ENCODE assay signal across 9 cellular contexts in genomic region chr4:14916554-14917304, GRCh38.
DNase-seq lines count a peak whose midpoint lies in the region; ATAC-seq and TF ChIP-seq lines count a peak whose summit lies in the region.
"Had no signal": no experiment of that assay in that cellular context is flagged by ENCODE, and none has a peak within 500 bp of the region (broad histone marks: within the 10 kb centered on the region; RNA-seq: fewer than 3 reads in every experiment).

No MANE protein-coding gene starts in this region.

- 50 to 59% (median 51%) methylated on average over 7 of the region's 7 CpGs for WGBS in ovary, 3 donors

- H3K4me1 ChIP-seq in ovary (ENCODE audit: insufficient read depth): no peaks in the 10 kb centered on the region
- no peaks in the 10 kb centered on the region for H3K4me1 ChIP-seq in colonic mucosa

- H3K27me3 ChIP-seq in ovary (no peaks in the 10 kb centered on the region), colonic mucosa (no peaks in the 10 kb centered on the region)

- H3K36me3 ChIP-seq in ovary (no peaks in the 10 kb centered on the region), colonic mucosa (no peaks in the 10 kb centered on the region)

- TF ChIP-seq CTCF in astrocyte of the cerebellum (IDR thresholded peaks at IDR 0.05; ENCODE audit: low read depth, low read length, missing control alignments) (no peak), ovary (IDR thresholded peaks at IDR 0.05) (no peak), colonic mucosa (IDR thresholded peaks at IDR 0.05) (no peak)

- TF ChIP-seq POLR2A in ovary (IDR thresholded peaks at IDR 0.05): no peak

- no peak for TF ChIP-seq EP300 in ovary (IDR thresholded peaks at IDR 0.05)

- peak; percentile 88 for DNase-seq in A172 (ENCODE audit: low spot score)
- DNase-seq in astrocyte of the cerebellum (ENCODE audit: low read depth): peak; percentile 26
- peak; percentile 23 for DNase-seq in iPS-NIHi7 (ENCODE audit: extremely low spot score)
- no peak for DNase-seq in ovary
- DNase-seq in effector CD8-positive, alpha-beta T cell (lab: John Stamatoyannopoulos, UW): no peak
- DNase-seq in colonic mucosa: no peak
- DNase-seq: NCI-H2029 had no signal

- no peak overlapping the region for H3K9ac ChIP-seq in colonic mucosa (ENCODE audit: low read depth in 2 of 2, low read length in 2 of 2)

- ATAC-seq in HG02642 (IDR thresholded peaks at IDR 0.05; ENCODE audit: poor library complexity, unreplicated experiment): peak; percentile 42
- ATAC-seq in GM21515 (IDR thresholded peaks at IDR 0.05; ENCODE audit: unreplicated experiment): no peak

- H3K4me3 ChIP-seq in astrocyte of the cerebellum (ENCODE audit: low read depth, low read length) (no peak overlapping the region), ovary (no peak overlapping the region), colonic mucosa (no peak overlapping the region)

- H3K27ac ChIP-seq in ovary (no peak overlapping the region), colonic mucosa (no peak overlapping the region)

- H3K9me3 ChIP-seq in ovary (no peaks in the 10 kb centered on the region), colonic mucosa (no peaks in the 10 kb centered on the region)

- in situ Hi-C loops in astrocyte of the cerebellum (cut with HindIII; ENCODE audit: low sequenced_read_pairs): no loop called here

- intact Hi-C loops in ovary (cut with DNase I): no loop called here
- intact Hi-C loops in colonic mucosa (cut with DNase I): no loop called here

Comparison
In these comparisons a context has a peak if more than half of its experiments do, and no peak if none do; other contexts are left out.
1. DNase-seq: peak in A172 (single experiment), astrocyte of the cerebellum (single experiment) and iPS-NIHi7 (single experiment); none in ovary (0 of 5), effector CD8-positive, alpha-beta T cell (single experiment) and colonic mucosa (single experiment).